ENCODE assay signal across 8 cellular contexts in genomic region chr1:201739054-201739453, GRCh38.
DNase-seq lines count a peak whose midpoint lies in the region; ATAC-seq, FAIRE-seq and TF ChIP-seq lines count a peak whose summit lies in the region.

No MANE protein-coding gene starts in this region.

- no peak for FAIRE-seq in RCC 7860 (lab: Jason Lieb, UNC)

- H3K9me3 ChIP-seq in stomach, result no peaks in the 10 kb centered on the region

- in situ Hi-C loops in astrocyte of the spinal cord (cut with HindIII; ENCODE audit: low sequenced_read_pairs), result no loop called here

- H3K36me3 ChIP-seq in stomach, result no peaks in the 10 kb centered on the region

- peaks cover 0 to 18% (median 0%) of the 10 kb centered on the region in 3 donors for H3K27me3 ChIP-seq in stomach

- no peak for TF ChIP-seq EP300 in stomach (IDR thresholded peaks at IDR 0.05)

- intact Hi-C loops in stomach (cut with DNase I; ENCODE audit: low total_unique reads), result no loop called here

- no peak for DNase-seq in Jurkat, Clone E6-1 (ENCODE audit: low read depth, low spot score)
- DNase-seq in astrocyte of the spinal cord (ENCODE audit: low read depth, low spot score) (no peak), iPS-NIHi7 (ENCODE audit: extremely low spot score) (peak; percentile 41), stomach (no peak), NCI-H1048 (lab: John Stamatoyannopoulos, UW) (no peak), RCC 7860 (ENCODE audit: low spot score) (no peak), NCI-H128 (lab: John Stamatoyannopoulos, UW; ENCODE audit: unreplicated experiment) (no peak)

- ATAC-seq in HG03175 (IDR thresholded peaks at IDR 0.05; ENCODE audit: unreplicated experiment), result no peak

- TF ChIP-seq POLR2A in stomach (IDR thresholded peaks at IDR 0.05), result no peak

- peak overlapping the region in 4 of 5 donors; percentile 76 to 86 (median 79) for H3K27ac ChIP-seq in stomach

- TF ChIP-seq CTCF in astrocyte of the spinal cord (IDR thresholded peaks at IDR 0.05; ENCODE audit: low read depth, low read length) (no peak), stomach (IDR thresholded peaks at IDR 0.05) (no peak)

- 29 to 37% (median 33%) methylated on average over 11 of the region's 11 CpGs for WGBS in stomach, 5 donors

- peak overlapping the region; percentile 60 for H3K4me3 ChIP-seq in Jurkat, Clone E6-1 (ENCODE audit: low read length)
- H3K4me3 ChIP-seq in astrocyte of the spinal cord (ENCODE audit: low read depth, low read length), result peak overlapping the region; percentile 59
- H3K4me3 ChIP-seq in stomach, result peak overlapping the region; percentile 62 to 77 (median 72)

- peaks cover 15 to 62% (median 47%) of the 10 kb centered on the region in 4 donors for H3K4me1 ChIP-seq in stomach
